ENCODE assay signal across 8 cellular contexts in the genomic region with DNA sequence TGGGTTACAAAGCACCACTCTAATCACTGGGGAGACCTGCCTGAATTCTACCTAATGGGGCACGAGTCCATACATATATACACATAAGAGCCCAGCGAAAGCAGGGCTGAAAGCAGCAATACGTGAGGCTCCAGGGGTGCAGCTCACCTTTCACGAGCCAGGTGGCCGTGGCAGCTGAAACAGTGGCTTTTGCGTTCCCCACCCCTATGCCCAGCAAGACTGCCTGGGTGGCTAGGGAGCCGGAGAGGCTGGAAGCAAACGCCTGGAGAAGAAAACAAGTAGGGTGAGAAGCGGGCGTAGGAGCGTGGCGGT. TPM values are rescaled to one million over a fixed set of nuclear protein-coding genes. Genes with fewer than 3 reads are reported as not detected.
DNase-seq lines count a peak whose midpoint lies in the region; ATAC-seq and TF ChIP-seq lines count a peak whose summit lies in the region.

No MANE protein-coding gene starts in this region.

- H3K36me3 ChIP-seq in right atrium auricular region (no peaks in the 10 kb centered on the region), iPS-18a (ENCODE audit: control insufficient read depth, low read depth, low read length) (peaks cover 3% of the 10 kb centered on the region)

- ATAC-seq in left cardiac atrium (no peak), WTC11 (no peak; the same call in 1 of the 2 replicates), HG02642 (IDR thresholded peaks at IDR 0.05; ENCODE audit: poor library complexity, unreplicated experiment) (no peak)
- peak; percentile 4 for ATAC-seq in stimulated activated naive CD8-positive, alpha-beta T cell treated with anti-CD3 and anti-CD28 coated beads, Interleukin-15, Interleukin-2, amounts not matched to agents 100 U/mL and 50 U/mL, for 24 hours

- CTCF ChIA-PET in WTC11 (lab: Charles Lee) = interaction anchor here (0.6 to 1.7 kb wide), 7 partner anchors 19 to 387 kb away, joined by 3 to 9 read pairs (median 4); no protein-coding TSS in a partner anchor

- H3K4me1 ChIP-seq in right atrium auricular region (peaks cover 0 to 56% of the 10 kb centered on the region in 2 donors), iPS-18a (ENCODE audit: control insufficient read depth, low read depth, low read length) (peaks cover 13% of the 10 kb centered on the region)

- DNase-seq in right atrium auricular region (ENCODE audit: low spot score) (no peak), left cardiac atrium (no peak), WTC11 (ENCODE audit: low spot score) (no peak), NCI-H774 (lab: John Stamatoyannopoulos, UW) (no peak), NCI-H2107 treated with DMSO at 0.1 percent for 48 hours (lab: John Stamatoyannopoulos, UW; ENCODE audit: unreplicated experiment) (no peak)
- DNase-seq in stimulated activated naive CD8-positive, alpha-beta T cell treated with anti-CD3 and anti-CD28 coated beads, Interleukin-15, Interleukin-2, amounts not matched to agents 100 U/mL and 50 U/mL, for 24 hours = no peak

- H3K36me3 Mint-ChIP-seq in WTC11 = no peaks in the 10 kb centered on the region

- peaks cover 21% of the 10 kb centered on the region for H3K4me1 Mint-ChIP-seq in WTC11

- POLR2A ChIA-PET in WTC11 (lab: Charles Lee) = interaction anchor here (1.0 kb wide), 2 partner anchors 15 to 206 kb away, joined by 3 to 7 read pairs; a partner anchor contains a TSS

- peaks cover 2% of the 10 kb centered on the region for H3K27me3 Mint-ChIP-seq in WTC11 (ENCODE audit: low read depth)

- 0 out of 2 replicates have a peak, but pooled peaks cover under 1% of the 10 kb centered on the region for H3K9me3 Mint-ChIP-seq in WTC11

- peak overlapping the region; percentile 58 for H3K27ac Mint-ChIP-seq in WTC11

- intact Hi-C loops in left cardiac atrium (cut with DNase I) = loop anchor here in 1 of 2 donors (10.0 kb wide), 2 partner anchors 207 to 367 kb away; a partner anchor contains a TSS

- H3K4me3 ChIP-seq in right atrium auricular region (peak overlapping the region; percentile 83 to 100), iPS-18a (ENCODE audit: low read length) (peak overlapping the region; percentile 94)

- peak overlapping the region; percentile 92 to 98 for H3K27ac ChIP-seq in right atrium auricular region
- peak overlapping the region; percentile 75 for H3K27ac ChIP-seq in iPS-18a (ENCODE audit: low read length)

- H3K27me3 ChIP-seq in right atrium auricular region (no peaks in the 10 kb centered on the region), iPS-18a (ENCODE audit: control insufficient read depth, insufficient read depth, low read length) (no peaks in the 10 kb centered on the region)

- peak overlapping the region; percentile 92 for H3K4me3 Mint-ChIP-seq in WTC11

- H3K9ac ChIP-seq in iPS-18a (ENCODE audit: low read length) = peak overlapping the region; percentile 81

- TF ChIP-seq CTCF in right atrium auricular region (IDR thresholded peaks at IDR 0.05) (no peak), WTC11 (IDR thresholded peaks at IDR 0.05) (no peak)

- H3K9me3 ChIP-seq in right atrium auricular region = no peaks in the 10 kb centered on the region
- no peaks in the 10 kb centered on the region for H3K9me3 ChIP-seq in iPS-18a (ENCODE audit: control insufficient read depth, low read depth, low read length)

TF ChIP-seq in WTC11, 78 proteins besides CTCF, POLR2A, EP300 and RAD21:
- TF ChIP-seq GABPB1 (CRISPR knock-in tag; IDR thresholded peaks at IDR 0.05) (no peak), GTF2I (CRISPR knock-in tag; conservative IDR thresholded peaks at IDR 0.05) (no peak)
- TF ChIP-seq, protein P1, sequence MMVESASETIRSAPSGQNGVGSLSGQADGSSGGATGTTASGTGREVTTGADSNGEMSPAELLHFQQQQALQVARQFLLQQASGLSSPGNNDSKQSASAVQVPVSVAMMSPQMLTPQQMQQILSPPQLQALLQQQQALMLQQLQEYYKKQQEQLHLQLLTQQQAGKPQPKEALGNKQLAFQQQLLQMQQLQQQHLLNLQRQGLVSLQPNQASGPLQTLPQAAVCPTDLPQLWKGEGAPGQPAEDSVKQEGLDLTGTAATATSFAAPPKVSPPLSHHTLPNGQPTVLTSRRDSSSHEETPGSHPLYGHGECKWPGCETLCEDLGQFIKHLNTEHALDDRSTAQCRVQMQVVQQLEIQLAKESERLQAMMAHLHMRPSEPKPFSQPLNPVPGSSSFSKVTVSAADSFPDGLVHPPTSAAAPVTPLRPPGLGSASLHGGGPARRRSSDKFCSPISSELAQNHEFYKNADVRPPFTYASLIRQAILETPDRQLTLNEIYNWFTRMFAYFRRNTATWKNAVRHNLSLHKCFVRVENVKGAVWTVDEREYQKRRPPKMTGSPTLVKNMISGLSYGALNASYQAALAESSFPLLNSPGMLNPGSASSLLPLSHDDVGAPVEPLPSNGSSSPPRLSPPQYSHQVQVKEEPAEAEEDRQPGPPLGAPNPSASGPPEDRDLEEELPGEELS (CRISPR knock-in tag; IDR thresholded peaks at IDR 0.05) = no peak

RNA-seq across cellular contexts. Expression of a gene that starts 0.6 kb away (rescaled TPM):
- total RNA-seq in right atrium auricular region (10 to 100 TPM; 33.3 TPM), left cardiac atrium (10 to 100 TPM; 25.6 to 36.6 TPM), WTC11 (2021) (35.9 to 41.8 TPM (median 39.4 TPM) in 3 replicates)

RNA-seq across cellular contexts. Expression of a gene that starts 20.1 kb away (rescaled TPM):
- total RNA-seq in right atrium auricular region = 1 to 10 TPM; 1.1 to 2.3 TPM
- total RNA-seq in left cardiac atrium = not detected
- 0.60 to 0.81 TPM in 2 of 3 replicates, not detected in the other for total RNA-seq in WTC11 (2021)

RNA-seq across cellular contexts. Expression of a gene that starts 24.6 kb away (rescaled TPM):
- total RNA-seq in right atrium auricular region = not detected
- not detected for total RNA-seq in left cardiac atrium
- 0.83 to 1.7 TPM (median 1.1 TPM) in 3 replicates for total RNA-seq in WTC11 (2021)

RNA-seq across cellular contexts. Expression of a gene that starts 35.6 kb away (rescaled TPM):
- total RNA-seq in right atrium auricular region = 10 to 100 TPM; 23.4 to 84.7 TPM
- total RNA-seq in left cardiac atrium = 10 to 100 TPM; 33.2 to 57.9 TPM
- total RNA-seq in WTC11 (2021) = 4.3 to 5.3 TPM (median 4.6 TPM) in 3 replicates

RNA-seq across cellular contexts. Expression of a gene that starts 48.3 kb away (rescaled TPM):
- 1 to 10 TPM; 7.4 to 9.0 TPM for total RNA-seq in right atrium auricular region
- 1 to 10 TPM; 7.0 to 8.9 TPM for total RNA-seq in left cardiac atrium
- 11.3 to 13.2 TPM (median 13.0 TPM) in 3 replicates for total RNA-seq in WTC11 (2021)
